In the genomic region with DNA sequence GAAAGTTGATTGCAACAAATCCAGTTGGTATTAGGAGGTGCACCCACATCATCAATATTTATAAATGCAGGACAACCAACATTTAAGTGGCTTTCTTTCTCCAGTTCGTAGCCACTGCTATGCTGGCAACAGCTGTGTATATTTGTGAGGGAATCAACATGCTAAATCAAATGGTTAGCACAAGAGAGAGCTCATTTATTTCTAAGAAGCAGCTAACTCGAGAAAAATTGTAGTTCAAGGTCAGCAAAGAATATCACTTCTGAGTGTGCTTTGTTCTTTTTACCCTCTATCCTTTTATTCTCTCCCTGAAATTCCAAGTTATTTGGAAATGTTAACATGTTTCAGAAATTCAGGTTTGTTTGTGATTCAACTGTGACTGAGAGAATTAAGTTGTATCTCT, we compare ENCODE assay signal across 19 cellular contexts.
DNase-seq lines count a peak whose midpoint lies in the region; ATAC-seq and TF ChIP-seq lines count a peak whose summit lies in the region.
"Had no signal": no experiment of that assay in that cellular context is flagged by ENCODE, and none has a peak within 500 bp of the region (broad histone marks: within the 10 kb centered on the region; RNA-seq: fewer than 3 reads in every experiment).

No MANE protein-coding gene starts in this region.

- no peaks in the 10 kb centered on the region for H3K36me3 ChIP-seq in PC-9 (ENCODE audit: low read depth)
- no peaks in the 10 kb centered on the region for H3K36me3 ChIP-seq in tibial nerve
- H3K36me3 ChIP-seq in A673 (ENCODE audit: insufficient read depth, low read length, poor library complexity, severe bottlenecking), result no peaks in the 10 kb centered on the region
- H3K36me3 ChIP-seq: BLaER1, Peyer's patch had no signal

- 43% methylated on average over 2 of the region's 2 CpGs for WGBS in tibial nerve, 2 donors

- H3K9me3 ChIP-seq in PC-9 (ENCODE audit: insufficient read depth, low read depth) (no peaks in the 10 kb centered on the region), tibial nerve (no peaks in the 10 kb centered on the region), A673 (ENCODE audit: low read depth, low read length, poor library complexity, severe bottlenecking) (no peaks in the 10 kb centered on the region)
- H3K9me3 ChIP-seq: BLaER1, Peyer's patch had no signal

- no peaks in the 10 kb centered on the region for H3K79me2 ChIP-seq in PC-9 (ENCODE audit: low read depth)

- intact Hi-C loops in PC-9 (cut with micrococcal nuclease; ENCODE audit: unreplicated experiment), result no loop called here
- intact Hi-C loops in A673 (cut with micrococcal nuclease; ENCODE audit: unreplicated experiment), result no loop called here

- H3K27ac ChIP-seq in PC-9 (no peak overlapping the region), tibial nerve (peak overlapping the region; percentile 55 to 78 (median 58)), A673 (ENCODE audit: low read depth, low read length, poor library complexity, severe bottlenecking) (no peak overlapping the region)
- H3K27ac ChIP-seq: BLaER1, KMS-11, Peyer's patch had no signal

- H3K27me3 ChIP-seq in PC-9 (ENCODE audit: insufficient read depth, low read depth), result no peaks in the 10 kb centered on the region
- H3K27me3 ChIP-seq in tibial nerve, result no peaks in the 10 kb centered on the region
- no peaks in the 10 kb centered on the region for H3K27me3 ChIP-seq in A673 (replicated peaks; ENCODE audit: insufficient read depth, low read depth, low read length, poor library complexity)
- H3K27me3 ChIP-seq: BLaER1, Peyer's patch had no signal

- DNase-seq in PC-9 (no peak), inferior parietal cortex (ENCODE audit: extremely low spot score) (peak; percentile 55), pons (ENCODE audit: low spot score) (peak; percentile 72), tibial nerve (ENCODE audit: low spot score in 2 of 2) (no peak), NCI-H2107 treated with DMSO at 0.1 percent for 48 hours (lab: John Stamatoyannopoulos, UW; ENCODE audit: unreplicated experiment) (no peak), A673 (ENCODE audit: low spot score) (no peak)
- DNase-seq: CD4-positive, alpha-beta T cell; COR-L47; DND-41; NCI-H1092 treated with DMSO at 0.1 percent for 48 hours; NCI-H1436 treated with DMSO at 0.1 percent for 48 hours; NCI-H1930; NCI-H2227 treated with DMSO at 0.1 percent for 48 hours; NCI-H510A; NCI-H748 treated with DMSO at 0.1 percent for 48 hours; Peyer's patch had no signal

- H3K4me3 ChIP-seq in PC-9 (no peak overlapping the region), tibial nerve (peak overlapping the region in 2 of 4 donors; percentile 14 to 21), A673 (ENCODE audit: low read depth, low read length, poor library complexity, severe bottlenecking) (no peak overlapping the region)
- H3K4me3 ChIP-seq: BLaER1, Peyer's patch had no signal

- no peak for TF ChIP-seq POLR2A in tibial nerve (IDR thresholded peaks at IDR 0.05)

- H3F3A ChIP-seq in PC-9 (ENCODE audit: insufficient read depth, low read depth), result no peaks in the 10 kb centered on the region; the same call in 1 of the 2 replicates

- no peak for ATAC-seq in HG03439 (IDR thresholded peaks at IDR 0.05; ENCODE audit: unreplicated experiment)

- TF ChIP-seq EP300 in tibial nerve (IDR thresholded peaks at IDR 0.05), result no peak

- H3K4me1 ChIP-seq in PC-9 (replicated peaks; ENCODE audit: insufficient read depth), result no peaks in the 10 kb centered on the region
- no peaks in the 10 kb centered on the region for H3K4me1 ChIP-seq in tibial nerve
- H3K4me1 ChIP-seq in A673 (ENCODE audit: insufficient read depth, low read length, poor library complexity, severe bottlenecking), result peaks cover 9% of the 10 kb centered on the region
- H3K4me1 ChIP-seq: BLaER1, Peyer's patch had no signal

- H4K20me1 ChIP-seq in PC-9 (ENCODE audit: insufficient read depth), result no peaks in the 10 kb centered on the region
- H4K20me1 ChIP-seq: BLaER1 had no signal

- H2AFZ ChIP-seq in PC-9, result 0 out of 2 replicates have a peak overlapping the region, but pooled peaks have one; percentile 50

- POLR2A ChIA-PET in PC-9 (lab: Charles Lee; ENCODE audit: unreplicated experiment) (no interaction called here), A673 (lab: Charles Lee; ENCODE audit: low non-redundant PET) (no interaction called here)

- no peak overlapping the region for H3K4me2 ChIP-seq in PC-9
- H3K4me2 ChIP-seq: BLaER1, KMS-11 had no signal

- BruUV-seq in PC-9 (replicated peaks; lab: Mats Ljungman, UMichigan) (no TSS peak), A673 (replicated peaks; lab: Mats Ljungman, UMichigan) (no TSS peak)

- TF ChIP-seq CTCF in PC-9 (conservative IDR thresholded peaks at IDR 0.05) (no peak), tibial nerve (IDR thresholded peaks at IDR 0.05) (no peak), A673 (conservative IDR thresholded peaks at IDR 0.05; ENCODE audit: low read depth, low read length) (no peak)

- CTCF ChIA-PET in PC-9 (lab: Charles Lee), result no interaction called here
- CTCF ChIA-PET in A673 (lab: Charles Lee), result no interaction called here

- no peaks in the 10 kb centered on the region for H3K9me2 ChIP-seq in PC-9 (ENCODE audit: insufficient read depth)

Comparison
In these comparisons a context has a peak if more than half of its experiments do, and no peak if none do; other contexts are left out.
1. DNase-seq: peak in inferior parietal cortex (single experiment) and pons (single experiment); none in PC-9 (0 of 2), tibial nerve (0 of 2), NCI-H2107 treated with DMSO at 0.1 percent for 48 hours (single experiment) and A673 (single experiment).
2. H3K27ac ChIP-seq: peak in tibial nerve (4 of 4); none in PC-9 (single experiment) and A673 (single experiment).